In the genomic region with DNA sequence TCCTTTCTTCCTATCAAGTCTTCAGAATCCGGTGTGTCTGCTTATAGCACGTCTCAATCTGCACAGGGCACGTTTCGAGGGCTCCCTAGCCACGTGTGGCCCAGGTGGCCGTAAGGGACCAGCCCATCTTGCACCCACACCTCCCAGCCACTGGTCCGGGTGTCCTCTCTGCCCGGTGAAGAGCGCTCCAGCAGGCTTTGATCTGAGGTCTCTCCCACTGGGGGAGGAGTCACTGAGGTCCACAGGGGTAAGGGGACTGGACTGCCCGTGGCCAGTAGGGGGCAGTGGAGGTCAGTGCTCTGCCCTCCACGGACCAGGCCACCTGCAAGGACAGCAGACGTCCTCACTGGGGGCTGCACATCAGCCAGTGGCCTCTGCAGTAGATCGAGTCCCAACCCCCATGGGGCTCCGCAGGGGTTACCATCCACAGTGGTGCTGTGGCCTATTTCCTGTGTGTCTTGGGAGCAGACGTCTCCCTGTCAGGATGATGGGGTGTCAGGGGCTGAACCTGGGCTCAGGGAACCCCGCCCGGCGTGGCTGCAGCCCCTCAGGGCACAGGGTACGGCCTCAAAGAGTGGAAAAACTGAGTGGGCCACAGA, we compare ENCODE assay signal across 8 cellular contexts.
DNase-seq lines count a peak whose midpoint lies in the region; ATAC-seq and TF ChIP-seq lines count a peak whose summit lies in the region.

No MANE protein-coding gene starts in this region.

- peak; percentile 85 for ATAC-seq in activated CD8-positive, alpha-beta T cell treated with anti-CD3 and anti-CD28 coated beads, Interleukin-2, amount 10 ng/mL, durations not matched to agents 7 days and 5 days
- ATAC-seq in GM21825 (IDR thresholded peaks at IDR 0.05; ENCODE audit: unreplicated experiment) = no peak
- ATAC-seq in HG03135 (IDR thresholded peaks at IDR 0.05; ENCODE audit: unreplicated experiment) = no peak

- H3K9ac ChIP-seq in neuronal stem cell (ENCODE audit: low read depth, low read length, poor library complexity) = no peak overlapping the region

- no peak overlapping the region for H2AFZ ChIP-seq in neuronal stem cell (ENCODE audit: low read length)

- peak overlapping the region; percentile 2 for H2BK120ac ChIP-seq in neuronal stem cell (ENCODE audit: low read depth, low read length)

- no peak overlapping the region for H3K4me3 Mint-ChIP-seq in activated CD8-positive, alpha-beta T cell treated with anti-CD3 and anti-CD28 coated beads, Interleukin-2, amount 10 ng/mL, durations not matched to agents 7 days and 5 days

- H3K4me3 ChIP-seq in fibroblast of pulmonary artery (replicated peaks; ENCODE audit: low read depth, low read length) = no peak overlapping the region
- H3K4me3 ChIP-seq in neuronal stem cell (ENCODE audit: low read length in 2 of 2) = no peak overlapping the region

- peak overlapping the region; percentile 81 for H2AK5ac ChIP-seq in neuronal stem cell (ENCODE audit: low read depth, low read length)

- H3K36me3 Mint-ChIP-seq in activated CD8-positive, alpha-beta T cell treated with anti-CD3 and anti-CD28 coated beads, Interleukin-2, amount 10 ng/mL, durations not matched to agents 7 days and 5 days (ENCODE audit: low read depth) = no peaks in the 10 kb centered on the region

- H3K36me3 ChIP-seq in neuronal stem cell (replicated peaks in 1 of 2; ENCODE audit: control insufficient read depth in 2 of 2, insufficient read depth in 2 of 2, low read length in 2 of 2) = no peaks in the 10 kb centered on the region

- peaks cover 0 to 2% of the 10 kb centered on the region in 2 donors for H3K9me3 ChIP-seq in neuronal stem cell (replicated peaks in 1 of 2; ENCODE audit: control insufficient read depth in 2 of 2, insufficient read depth in 1 of 2, low read depth in 1 of 2, low read length in 2 of 2)

- H3K27me3 Mint-ChIP-seq in activated CD8-positive, alpha-beta T cell treated with anti-CD3 and anti-CD28 coated beads, Interleukin-2, amount 10 ng/mL, durations not matched to agents 7 days and 5 days (ENCODE audit: low read depth) = no peaks in the 10 kb centered on the region

- peak; percentile 87 for TF ChIP-seq CTCF in GM12873 (IDR thresholded peaks at IDR 0.05; ENCODE audit: insufficient read depth, low read depth, low read length, missing control alignments)
- TF ChIP-seq CTCF in fibroblast of pulmonary artery (IDR thresholded peaks at IDR 0.05; ENCODE audit: low read length, missing control alignments) = peak; percentile 93

- H3K27me3 ChIP-seq in neuronal stem cell (ENCODE audit: control insufficient read depth in 3 of 3, insufficient read depth in 3 of 3, low read depth in 1 of 3, low read length in 3 of 3) = no peaks in the 10 kb centered on the region

- no peak overlapping the region for H3K27ac ChIP-seq in neuronal stem cell (replicated peaks; ENCODE audit: low read length)

- POLR2A ChIA-PET in activated CD8-positive, alpha-beta T cell treated with anti-CD3 and anti-CD28 coated beads, Interleukin-2, amount 10 ng/mL, durations not matched to agents 7 days and 5 days (lab: Charles Lee) = no interaction called here

- H2BK5ac ChIP-seq in neuronal stem cell (ENCODE audit: low read length) = no peak overlapping the region

- no peak overlapping the region for H3K23ac ChIP-seq in neuronal stem cell (ENCODE audit: low read depth, low read length, poor library complexity)

- no peaks in the 10 kb centered on the region for H3K79me1 ChIP-seq in neuronal stem cell (ENCODE audit: low read depth, low read length)

- H3K9me3 Mint-ChIP-seq in activated CD8-positive, alpha-beta T cell treated with anti-CD3 and anti-CD28 coated beads, Interleukin-2, amount 10 ng/mL, durations not matched to agents 7 days and 5 days (ENCODE audit: insufficient read depth) = no peaks in the 10 kb centered on the region

- H3K27ac Mint-ChIP-seq in activated CD8-positive, alpha-beta T cell treated with anti-CD3 and anti-CD28 coated beads, Interleukin-2, amount 10 ng/mL, durations not matched to agents 7 days and 5 days = no peak overlapping the region

- DNase-seq in AG08395 (ENCODE audit: low spot score) (peak; percentile 74), NCI-H2196 treated with DMSO at 0.1 percent for 48 hours (lab: John Stamatoyannopoulos, UW; ENCODE audit: unreplicated experiment) (peak; percentile 32), fibroblast of pulmonary artery (ENCODE audit: low read depth) (peak; percentile 70), neuronal stem cell (ENCODE audit: low spot score) (peak; percentile 67)
- DNase-seq in activated CD8-positive, alpha-beta T cell treated with anti-CD3 and anti-CD28 coated beads, Interleukin-2, amount 10 ng/mL, durations not matched to agents 7 days and 5 days = peak; percentile 64

- no peak overlapping the region for H3K4ac ChIP-seq in neuronal stem cell (ENCODE audit: low read length)

- H3K4me2 ChIP-seq in neuronal stem cell (ENCODE audit: insufficient read depth, low read length, poor library complexity, severe bottlenecking) = no peak overlapping the region

- H2BK15ac ChIP-seq in neuronal stem cell (ENCODE audit: low read length) = peak overlapping the region; percentile 72

- peaks cover 8% of the 10 kb centered on the region for H3K4me1 Mint-ChIP-seq in activated CD8-positive, alpha-beta T cell treated with anti-CD3 and anti-CD28 coated beads, Interleukin-2, amount 10 ng/mL, durations not matched to agents 7 days and 5 days (ENCODE audit: low read depth)

- no peak overlapping the region for H4K91ac ChIP-seq in neuronal stem cell (ENCODE audit: low read depth, low read length, poor library complexity)

- peak overlapping the region; percentile 83 for H3K14ac ChIP-seq in neuronal stem cell (ENCODE audit: low read length)

- WGBS in neuronal stem cell (ENCODE audit: extremely low coverage in 2 of 2, insufficient read length in 2 of 2, insufficient replicate concordance in 1 of 2), 2 donors = no CpG with 5 or more reads among the region's 19 CpGs

- no peak overlapping the region for H4K8ac ChIP-seq in neuronal stem cell (ENCODE audit: low read depth, low read length)

- peaks cover 33 to 54% of the 10 kb centered on the region in 2 donors for H3K4me1 ChIP-seq in neuronal stem cell (ENCODE audit: control insufficient read depth in 2 of 2, insufficient read depth in 1 of 2, low read depth in 1 of 2, low read length in 2 of 2)

- peak overlapping the region; percentile 76 for H3K18ac ChIP-seq in neuronal stem cell (ENCODE audit: low read length)

- no peak overlapping the region for H2BK12ac ChIP-seq in neuronal stem cell (ENCODE audit: low read length)

- CTCF ChIA-PET in activated CD8-positive, alpha-beta T cell treated with anti-CD3 and anti-CD28 coated beads, Interleukin-2, amount 10 ng/mL, durations not matched to agents 7 days and 5 days (lab: Charles Lee) = interaction anchor here (1.3 to 1.7 kb wide), 2 partner anchors 10 to 195 kb away, joined by 3 to 4 read pairs; no protein-coding TSS in a partner anchor
